1 cellular context compared by ENCODE assay signal in genomic region chr21:42711667-42712066, GRCh38.
TF ChIP-seq lines count a peak whose summit lies in the region.

No MANE protein-coding gene starts in this region.

TF ChIP-seq in GM23338, 12 proteins besides CTCF, POLR2A, EP300 and RAD21 (continued from another document):
- TF ChIP-seq ZNF462 (CRISPR knock-in tag; IDR thresholded peaks at IDR 0.05) (no peak), ETS1 (IDR thresholded peaks at IDR 0.05) (no peak), POLR2AphosphoS5 (IDR thresholded peaks at IDR 0.05; ENCODE audit: low read depth) (no peak)
